Comparison of ENCODE assay signal across 8 cellular contexts in genomic region chr10:79148452-79149344, GRCh38.
DNase-seq lines count a peak whose midpoint lies in the region; ATAC-seq and TF ChIP-seq lines count a peak whose summit lies in the region.

No MANE protein-coding gene starts in this region.

- no peak for TF ChIP-seq CTCF in cardiac muscle cell (IDR thresholded peaks at IDR 0.05; ENCODE audit: low read depth, low read length)
- no peak for TF ChIP-seq CTCF in progenitor cell of endocrine pancreas (IDR thresholded peaks at IDR 0.05; ENCODE audit: unreplicated experiment)

- H3K9me3 Mint-ChIP-seq in activated CD8-positive, alpha-beta T cell treated with anti-CD3 and anti-CD28 coated beads, Interleukin-2, amount 10 ng/mL, durations not matched to agents 7 days and 5 days (ENCODE audit: insufficient read depth), result no peaks in the 10 kb centered on the region
- H3K9me3 Mint-ChIP-seq in progenitor cell of endocrine pancreas (ENCODE audit: low read depth), result no peaks in the 10 kb centered on the region

- peaks cover 53% of the 10 kb centered on the region for H3K4me1 ChIP-seq in cardiac muscle cell (ENCODE audit: low read depth)

- peak overlapping the region; percentile 88 for H3K27ac Mint-ChIP-seq in activated CD8-positive, alpha-beta T cell treated with anti-CD3 and anti-CD28 coated beads, Interleukin-2, amount 10 ng/mL, durations not matched to agents 7 days and 5 days
- peak overlapping the region; percentile 13 for H3K27ac Mint-ChIP-seq in progenitor cell of endocrine pancreas

- POLR2A ChIA-PET in activated CD8-positive, alpha-beta T cell treated with anti-CD3 and anti-CD28 coated beads, Interleukin-2, amount 10 ng/mL, durations not matched to agents 7 days and 5 days (lab: Charles Lee), result interaction anchor here (1.1 kb wide), 2 partner anchors 12 to 32 kb away, joined by 3 to 6 read pairs; no protein-coding TSS in a partner anchor

- peak; percentile 84 for DNase-seq in ELR (ENCODE audit: low read depth)
- DNase-seq in activated CD8-positive, alpha-beta T cell treated with anti-CD3 and anti-CD28 coated beads, Interleukin-2, amount 10 ng/mL, durations not matched to agents 7 days and 5 days, result no peak
- DNase-seq in cardiac muscle cell (ENCODE audit: low read depth in 1 of 2, low spot score in 1 of 2), result no peak
- DNase-seq in progenitor cell of endocrine pancreas (ENCODE audit: low spot score, unreplicated experiment), result no peak
- no peak for DNase-seq in iPS-NIHi7 (ENCODE audit: extremely low spot score)
- DNase-seq in activated T-cell treated with anti-CD3 and anti-CD28 coated beads for 4 hours, result no peak

- H3K27ac ChIP-seq in cardiac muscle cell, result peak overlapping the region; percentile 99

- no peaks in the 10 kb centered on the region for H3K36me3 Mint-ChIP-seq in activated CD8-positive, alpha-beta T cell treated with anti-CD3 and anti-CD28 coated beads, Interleukin-2, amount 10 ng/mL, durations not matched to agents 7 days and 5 days (ENCODE audit: low read depth)
- peaks cover 1% of the 10 kb centered on the region for H3K36me3 Mint-ChIP-seq in progenitor cell of endocrine pancreas (ENCODE audit: insufficient read depth)

- CTCF ChIA-PET in activated CD8-positive, alpha-beta T cell treated with anti-CD3 and anti-CD28 coated beads, Interleukin-2, amount 10 ng/mL, durations not matched to agents 7 days and 5 days (lab: Charles Lee), result interaction anchor here (1.3 kb wide), 2 partner anchors 9 to 12 kb away, joined by 5 to 7 read pairs; no protein-coding TSS in a partner anchor

- H3K27me3 Mint-ChIP-seq in activated CD8-positive, alpha-beta T cell treated with anti-CD3 and anti-CD28 coated beads, Interleukin-2, amount 10 ng/mL, durations not matched to agents 7 days and 5 days (ENCODE audit: low read depth), result no peaks in the 10 kb centered on the region
- H3K27me3 Mint-ChIP-seq in progenitor cell of endocrine pancreas, result no peaks in the 10 kb centered on the region

- no peak overlapping the region for H3K4me3 Mint-ChIP-seq in activated CD8-positive, alpha-beta T cell treated with anti-CD3 and anti-CD28 coated beads, Interleukin-2, amount 10 ng/mL, durations not matched to agents 7 days and 5 days
- no peak overlapping the region for H3K4me3 Mint-ChIP-seq in progenitor cell of endocrine pancreas (ENCODE audit: low read depth)

- ATAC-seq in activated CD8-positive, alpha-beta T cell treated with anti-CD3 and anti-CD28 coated beads, Interleukin-2, amount 10 ng/mL, durations not matched to agents 7 days and 5 days, result no peak
- ATAC-seq in GM18498 (IDR thresholded peaks at IDR 0.05; ENCODE audit: unreplicated experiment) (no peak), HG03196 (IDR thresholded peaks at IDR 0.05; ENCODE audit: unreplicated experiment) (no peak)

- no peaks in the 10 kb centered on the region for H3K9me3 ChIP-seq in cardiac muscle cell (ENCODE audit: low read depth)

- no peaks in the 10 kb centered on the region for H3K36me3 ChIP-seq in cardiac muscle cell

- no peaks in the 10 kb centered on the region for H3K27me3 ChIP-seq in cardiac muscle cell

- peaks cover 69% of the 10 kb centered on the region for H3K4me1 Mint-ChIP-seq in activated CD8-positive, alpha-beta T cell treated with anti-CD3 and anti-CD28 coated beads, Interleukin-2, amount 10 ng/mL, durations not matched to agents 7 days and 5 days (ENCODE audit: low read depth)
- peaks cover 16% of the 10 kb centered on the region for H3K4me1 Mint-ChIP-seq in progenitor cell of endocrine pancreas (ENCODE audit: low read depth)

- no peak overlapping the region for H3K4me3 ChIP-seq in cardiac muscle cell
